7 cellular contexts compared by ENCODE assay signal in genomic region chr1:45246359-45246758, GRCh38. TPM values are rescaled to one million over a fixed set of nuclear protein-coding genes. Genes with fewer than 3 reads are reported as not detected.
DNase-seq lines count a peak whose midpoint lies in the region; ATAC-seq and TF ChIP-seq lines count a peak whose summit lies in the region.
"Not testable (repeated sequence)": the region's sequence is repeated elsewhere in the genome, so short reads cannot be mapped to it uniquely, and the experiment has no call there.

No MANE protein-coding gene starts in this region.

- not testable (repeated sequence) for DNase-seq in GM23248; activated T-cell treated with anti-CD3 and anti-CD28 coated beads, Interleukin-2, amount 50 U/mL, for 4 hours; activated naive CD4-positive, alpha-beta T cell treated with anti-CD3 and anti-CD28 coated beads, Interleukin-2, amount 50 U/mL, for 72 hours (ENCODE audit: low spot score in 2 of 2); chondrocyte (ENCODE audit: low spot score)
- DNase-seq in fibroblast of the aortic adventitia (ENCODE audit: low read depth), result peak; percentile 11
- peak; percentile 9 for DNase-seq in stimulated activated CD4-positive, alpha-beta T cell treated with anti-CD3 and anti-CD28 coated beads, Interleukin-1b, Interleukin-23, amount 100 ng/mL, for 48 hours

- not testable (repeated sequence) for H3K4me3 ChIP-seq in GM23248; fibroblast of the aortic adventitia (ENCODE audit: low read depth, low read length)

- H3K4me1 ChIP-seq in GM23248 (ENCODE audit: insufficient read depth), result peaks cover 20% of the 10 kb centered on the region

- not testable (repeated sequence) for H3K27me3 ChIP-seq in GM23248 (replicated peaks; ENCODE audit: insufficient read depth)

- peak in 1 of 2 donors; percentile 52 for ATAC-seq in activated T-cell treated with anti-CD3 and anti-CD28 coated beads, Interleukin-2, amount 50 U/mL, for 4 hours
- ATAC-seq in activated naive CD4-positive, alpha-beta T cell treated with anti-CD3 and anti-CD28 coated beads, Interleukin-2, amount 50 U/mL, for 72 hours, result peak in 1 of 2 donors; percentile 39

- H3K79me2 ChIP-seq in GM23248 (ENCODE audit: insufficient read depth), result not testable (repeated sequence)

- H2AFZ ChIP-seq in GM23248, result not testable (repeated sequence)

- H3K9me2 ChIP-seq in GM23248 (ENCODE audit: insufficient read depth), result not testable (repeated sequence)

- peak overlapping the region; percentile 21 for H3K4me2 ChIP-seq in GM23248 (ENCODE audit: unreplicated experiment)

- not testable (repeated sequence) for H3K36me3 Mint-ChIP-seq in activated T-cell treated with anti-CD3 and anti-CD28 coated beads, Interleukin-2, amount 50 U/mL, for 4 hours (ENCODE audit: insufficient read depth); chondrocyte (ENCODE audit: low read depth)
- H3K36me3 Mint-ChIP-seq in activated naive CD4-positive, alpha-beta T cell treated with anti-CD3 and anti-CD28 coated beads, Interleukin-2, amount 50 U/mL, for 72 hours, result peaks cover 5 to 37% of the 10 kb centered on the region in 2 donors

- H4K20me1 ChIP-seq in GM23248 (ENCODE audit: insufficient read depth), result not testable (repeated sequence)

- 70 to 74% methylated on average over 3 of the region's 3 CpGs for WGBS in GM23248 (ENCODE audit: low coverage in 1 of 2, low lambda C conversion rate in 2 of 2, missing lambda C conversion rate in 2 of 2), 2 experiments

- H3K4me1 Mint-ChIP-seq in activated T-cell treated with anti-CD3 and anti-CD28 coated beads, Interleukin-2, amount 50 U/mL, for 4 hours (ENCODE audit: low read depth), result peaks cover 19% of the 10 kb centered on the region
- H3K4me1 Mint-ChIP-seq in chondrocyte (ENCODE audit: low read depth), result not testable (repeated sequence)

- H3K9me3 Mint-ChIP-seq in activated T-cell treated with anti-CD3 and anti-CD28 coated beads, Interleukin-2, amount 50 U/mL, for 4 hours, result peaks cover 17% of the 10 kb centered on the region
- H3K9me3 Mint-ChIP-seq in activated naive CD4-positive, alpha-beta T cell treated with anti-CD3 and anti-CD28 coated beads, Interleukin-2, amount 50 U/mL, for 72 hours, result peaks cover 21 to 37% of the 10 kb centered on the region in 2 donors
- H3K9me3 Mint-ChIP-seq in chondrocyte (ENCODE audit: low read depth), result peaks cover 11% of the 10 kb centered on the region

- peak overlapping the region; percentile 72 for H3K27ac ChIP-seq in GM23248
- peak overlapping the region; percentile 64 for H3K27ac ChIP-seq in VCaP

- peaks cover 28% of the 10 kb centered on the region for H3F3A ChIP-seq in GM23248 (ENCODE audit: insufficient read depth)

- not testable (repeated sequence) for H3K9ac ChIP-seq in GM23248

- not testable (repeated sequence) for H3K9me3 ChIP-seq in GM23248 (ENCODE audit: low read depth)

- H3K27me3 Mint-ChIP-seq in activated T-cell treated with anti-CD3 and anti-CD28 coated beads, Interleukin-2, amount 50 U/mL, for 4 hours (ENCODE audit: low read depth); chondrocyte (ENCODE audit: low read depth): not testable (repeated sequence)

- not testable (repeated sequence) for H3K36me3 ChIP-seq in GM23248 (ENCODE audit: low read depth)

- H3K4me3 Mint-ChIP-seq in activated T-cell treated with anti-CD3 and anti-CD28 coated beads, Interleukin-2, amount 50 U/mL, for 4 hours, result peak overlapping the region; percentile 34
- not testable (repeated sequence) for H3K4me3 Mint-ChIP-seq in chondrocyte (ENCODE audit: unreplicated experiment)

- in situ Hi-C loops in GM23248 (cut with MboI), result not testable (repeated sequence)

- not testable (repeated sequence) for TF ChIP-seq CTCF in VCaP (conservative IDR thresholded peaks at IDR 0.05); chondrocyte (IDR thresholded peaks at IDR 0.05); fibroblast of the aortic adventitia (IDR thresholded peaks at IDR 0.05; ENCODE audit: insufficient read depth, low read length)

- peak overlapping the region; percentile 92 to 93 for H3K27ac Mint-ChIP-seq in activated naive CD4-positive, alpha-beta T cell treated with anti-CD3 and anti-CD28 coated beads, Interleukin-2, amount 50 U/mL, for 72 hours
- peak overlapping the region; percentile 52 for H3K27ac Mint-ChIP-seq in chondrocyte (ENCODE audit: unreplicated experiment)

RNA-seq across cellular contexts. Expression of gene ZSWIM5, which starts 40.0 kb away (rescaled TPM):
- 0.54 and 1.1 TPM in 2 replicates for total RNA-seq in GM23248 (2014; rRNA removed; shearing (Covaris generic))
- polyA plus RNA-seq in GM23248 (2016; fragmentation: Nextera tagmentation; extraction: Ambion mirVana), result 0.06 and 0.08 TPM in 2 replicates
- total RNA-seq in activated T-cell treated with anti-CD3 and anti-CD28 coated beads, Interleukin-2, amount 50 U/mL, for 4 hours, result 1 to 10 TPM in 1 of 3 donors, under 1 TPM in 2; 0.63 to 1.1 (median 0.68) TPM
- 1 to 10 TPM in 1 of 2 donors, under 1 TPM in 1; 0.05 to 2.9 TPM for total RNA-seq in activated naive CD4-positive, alpha-beta T cell treated with anti-CD3 and anti-CD28 coated beads, Interleukin-2, amount 50 U/mL, for 72 hours
- 0.51 to 1.1 TPM (median 1.0 TPM) in 3 replicates for total RNA-seq in chondrocyte
- total RNA-seq in fibroblast of the aortic adventitia (ENCODE audit: low replicate concordance), result 0.49 and 4.7 TPM in 2 replicates
